ENCODE assay signal across 1 cellular context in the genomic region with DNA sequence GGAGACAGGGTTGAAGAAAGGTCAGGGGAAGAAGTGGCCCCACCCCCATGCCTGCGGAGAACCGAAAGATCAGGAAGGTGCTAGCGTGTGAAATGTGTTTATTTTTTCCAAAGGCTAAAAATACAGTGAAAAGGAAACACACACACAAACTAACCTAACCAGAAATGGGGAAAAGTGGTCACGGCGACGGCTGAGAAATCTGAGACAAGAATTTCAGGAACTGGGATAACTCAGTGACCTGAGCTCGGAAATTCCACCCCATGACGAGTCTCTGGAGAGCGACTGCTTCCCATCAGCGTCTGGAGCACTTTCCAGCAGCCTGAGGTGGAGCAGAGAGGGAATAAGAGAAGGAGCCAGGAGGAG.
TF ChIP-seq lines count a peak whose summit lies in the region.

No MANE protein-coding gene starts in this region.

TF ChIP-seq in HepG2, 621 proteins besides CTCF, POLR2A, EP300 and RAD21:
- TF ChIP-seq ZNF607 (CRISPR knock-in tag; IDR thresholded peaks at IDR 0.05; ENCODE audit: borderline replicate concordance) (no peak), HNRNPH1 (optimal IDR thresholded peaks at IDR 0.05; ENCODE audit: low read depth, low read length) (no peak), RNF2 (conservative IDR thresholded peaks at IDR 0.05; ENCODE audit: low read depth) (no peak), ZFP36L2 (CRISPR knock-in tag; IDR thresholded peaks at IDR 0.05) (no peak), GTF3A (CRISPR knock-in tag; conservative IDR thresholded peaks at IDR 0.05) (no peak), ZNF850 (CRISPR knock-in tag; conservative IDR thresholded peaks at IDR 0.05) (no peak)
- TF ChIP-seq, protein P1, sequence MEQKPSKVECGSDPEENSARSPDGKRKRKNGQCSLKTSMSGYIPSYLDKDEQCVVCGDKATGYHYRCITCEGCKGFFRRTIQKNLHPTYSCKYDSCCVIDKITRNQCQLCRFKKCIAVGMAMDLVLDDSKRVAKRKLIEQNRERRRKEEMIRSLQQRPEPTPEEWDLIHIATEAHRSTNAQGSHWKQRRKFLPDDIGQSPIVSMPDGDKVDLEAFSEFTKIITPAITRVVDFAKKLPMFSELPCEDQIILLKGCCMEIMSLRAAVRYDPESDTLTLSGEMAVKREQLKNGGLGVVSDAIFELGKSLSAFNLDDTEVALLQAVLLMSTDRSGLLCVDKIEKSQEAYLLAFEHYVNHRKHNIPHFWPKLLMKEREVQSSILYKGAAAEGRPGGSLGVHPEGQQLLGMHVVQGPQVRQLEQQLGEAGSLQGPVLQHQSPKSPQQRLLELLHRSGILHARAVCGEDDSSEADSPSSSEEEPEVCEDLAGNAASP (CRISPR knock-in tag; IDR thresholded peaks at IDR 0.05; ENCODE audit: borderline replicate concordance), result no peak
